ENCODE assay signal across 22 cellular contexts in the genomic region with DNA sequence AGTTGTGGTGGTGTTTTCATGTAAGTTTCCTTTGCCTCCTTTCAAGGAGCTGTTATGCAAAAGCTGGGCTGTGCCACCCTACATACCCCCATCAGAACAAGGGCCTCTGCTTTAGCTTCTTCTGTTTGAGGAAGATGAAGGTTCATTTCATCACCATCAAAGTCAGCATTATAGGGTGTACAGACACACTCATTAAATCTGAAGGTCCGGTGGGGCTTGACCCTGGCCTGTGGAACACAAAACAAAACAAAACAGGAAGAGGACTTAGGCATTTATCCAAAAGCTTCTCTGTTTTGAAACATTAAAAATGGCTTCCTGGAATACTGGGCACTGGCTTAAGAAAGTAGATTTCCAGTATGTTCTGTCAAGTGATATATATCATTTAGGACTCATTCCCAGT. TPM values are rescaled to one million over a fixed set of nuclear protein-coding genes. Genes with fewer than 3 reads are reported as not detected.
A peak's percentile ranks its signal among the peaks of the same experiment; 100 is the strongest.
DNase-seq lines count a peak whose midpoint lies in the region; ATAC-seq and TF ChIP-seq lines count a peak whose summit lies in the region.
"Had no signal": no experiment of that assay in that cellular context is flagged by ENCODE, and none has a peak within 500 bp of the region (broad histone marks: within the 10 kb centered on the region; RNA-seq: fewer than 3 reads in every experiment).

No MANE protein-coding gene starts in this region.

- peak; percentile 51 for DNase-seq in Jurkat, Clone E6-1 (ENCODE audit: low read depth, low spot score)
- DNase-seq in dermis blood vessel endothelial cell = peak; percentile 8
- no peak for DNase-seq in left lobe of liver (ENCODE audit: low spot score)
- no peak for DNase-seq in prostate gland (ENCODE audit: low spot score)
- no peak for DNase-seq in NCI-H1930 (lab: John Stamatoyannopoulos, UW)
- DNase-seq: 8988T; ACHN; AML-193; BE2C; CD4-positive, alpha-beta T cell; CD8-positive, alpha-beta memory T cell; DMS 273 treated with DMSO at 0.1 percent for 48 hours; DMS53; DMS79 treated with DMSO at 0.1 percent for 48 hours; GF-D8; H9 had no signal

- no peaks in the 10 kb centered on the region for H3K27me3 ChIP-seq in prostate gland (replicated peaks; ENCODE audit: insufficient read depth)
- no peaks in the 10 kb centered on the region for H3K27me3 ChIP-seq in gastroesophageal sphincter
- H3K27me3 ChIP-seq: BE2C; BLaER1 treated with 17β-estradiol and CSF1 and Interleukin-3, amounts not matched to agents 10 nM and 100 nM had no signal

- peaks cover 4% of the 10 kb centered on the region for H3K4me1 ChIP-seq in prostate gland (replicated peaks)
- no peaks in the 10 kb centered on the region for H3K4me1 ChIP-seq in gastroesophageal sphincter
- H3K4me1 ChIP-seq: A549; BE2C; BLaER1 treated with 17β-estradiol and CSF1 and Interleukin-3, amounts not matched to agents 10 nM and 100 nM had no signal

- H3K9me3 ChIP-seq in prostate gland (no peaks in the 10 kb centered on the region), gastroesophageal sphincter (no peaks in the 10 kb centered on the region)
- H3K9me3 ChIP-seq: A549; BE2C; BLaER1 treated with 17β-estradiol and CSF1 and Interleukin-3, amounts not matched to agents 10 nM and 100 nM had no signal

- H3K36me3 ChIP-seq in prostate gland (peaks cover 0 to 7% of the 10 kb centered on the region in 2 donors), gastroesophageal sphincter (peaks cover 2 to 100% of the 10 kb centered on the region in 2 donors)

- TF ChIP-seq POLR2A in prostate gland (IDR thresholded peaks at IDR 0.05) = no peak
- TF ChIP-seq POLR2A in gastroesophageal sphincter (IDR thresholded peaks at IDR 0.05) = no peak

- H3K27ac ChIP-seq in prostate gland = peak overlapping the region; percentile 19 to 87
- H3K27ac ChIP-seq in gastroesophageal sphincter = no peak overlapping the region
- H3K27ac ChIP-seq: A549; BLaER1 treated with 17β-estradiol and CSF1 and Interleukin-3, amounts not matched to agents 10 nM and 100 nM had no signal

- no peak overlapping the region for H3K4me3 ChIP-seq in Jurkat, Clone E6-1 (ENCODE audit: low read length)
- H3K4me3 ChIP-seq in prostate gland = no peak overlapping the region
- H3K4me3 ChIP-seq in gastroesophageal sphincter = no peak overlapping the region
- H3K4me3 ChIP-seq: A549; BLaER1 treated with 17β-estradiol and CSF1 and Interleukin-3, amounts not matched to agents 10 nM and 100 nM; GM23338 had no signal

- TF ChIP-seq EP300 in gastroesophageal sphincter (IDR thresholded peaks at IDR 0.05) = no peak

- intact Hi-C loops in prostate gland (cut with DNase I) = no loop called here

- TF ChIP-seq CTCF in prostate gland (IDR thresholded peaks at IDR 0.05) (no peak), gastroesophageal sphincter (IDR thresholded peaks at IDR 0.05) (no peak)

- ATAC-seq in left lobe of liver (peak; percentile 12), HG02970 (IDR thresholded peaks at IDR 0.05; ENCODE audit: low FRiP score, unreplicated experiment) (no peak), gastroesophageal sphincter (no peak)
- ATAC-seq: A549, GM23338, HCT116 had no signal

- WGBS in prostate gland = 71% methylated on average over 1 of the region's 1 CpG
- 86% methylated on average over 1 of the region's 1 CpG; no CpG with 5 or more reads in 1 of the 2 donors for WGBS in gastroesophageal sphincter (ENCODE audit: low coverage in 1 of 2), 2 donors

RNA-seq across cellular contexts. Expression of gene POLR3A, which starts 15.8 kb away (rescaled TPM):
- 20.3 TPM for polyA plus RNA-seq in Jurkat, Clone E6-1 (2012; ENCODE audit: insufficient read depth, insufficient read length)
- total RNA-seq in dermis blood vessel endothelial cell = 12.1 and 16.0 TPM in 2 replicates
- 5.6 TPM for total RNA-seq in left lobe of liver
- 10 to 100 TPM; 17.5 to 18.7 TPM for total RNA-seq in prostate gland
- 10 to 100 TPM in 3 of 4 donors, 1 to 10 TPM in 1; 10.0 to 13.5 (median 12.0) TPM for total RNA-seq in gastroesophageal sphincter

RNA-seq across cellular contexts. Expression of gene RPS24, which starts 20.1 kb away (rescaled TPM):
- 4,297 TPM for polyA plus RNA-seq in Jurkat, Clone E6-1 (2012; ENCODE audit: insufficient read depth, insufficient read length)
- 2,261 and 2,505 TPM in 2 replicates for total RNA-seq in dermis blood vessel endothelial cell
- total RNA-seq in left lobe of liver = 398 TPM
- 1,000 to 10,000 TPM; 1,826 to 2,580 TPM for total RNA-seq in prostate gland
- total RNA-seq in gastroesophageal sphincter = 1,000 to 10,000 TPM; 1,244 to 3,223 (median 2,309) TPM

Comparison
In these comparisons a context has a peak if more than half of its experiments do, and no peak if none do; other contexts are left out.
1. DNase-seq: peak in Jurkat, Clone E6-1 (single experiment) and dermis blood vessel endothelial cell (single experiment); none in left lobe of liver (single experiment), prostate gland (single experiment) and NCI-H1930 (0 of 2).
2. H3K27ac ChIP-seq: peak in prostate gland (2 of 2); none in gastroesophageal sphincter (0 of 4).